Comparison of ENCODE assay signal across 9 cellular contexts in genomic region chr19:18967358-18968146, GRCh38. TPM values are rescaled to one million over a fixed set of nuclear protein-coding genes. Genes with fewer than 3 reads are reported as not detected.
DNase-seq lines count a peak whose midpoint lies in the region; ATAC-seq and TF ChIP-seq lines count a peak whose summit lies in the region.
"Had no signal": no experiment of that assay in that cellular context is flagged by ENCODE, and none has a peak within 500 bp of the region (broad histone marks: within the 10 kb centered on the region; RNA-seq: fewer than 3 reads in every experiment).

No MANE protein-coding gene starts in this region.

- no peak for TF ChIP-seq RAD21 in Ishikawa (IDR thresholded peaks at IDR 0.05; ENCODE audit: low read depth)

- TF ChIP-seq EP300 in Ishikawa (IDR thresholded peaks at IDR 0.05; ENCODE audit: borderline replicate concordance): peak; percentile 14; the same call in 1 of the 2 replicates

- CTCF ChIA-PET in activated CD8-positive, alpha-beta memory T cell treated with anti-CD3 and anti-CD28 coated beads, Interleukin-2, amount 10 ng/mL, durations not matched to agents 7 days and 5 days (lab: Charles Lee): no interaction called here

- DNase-seq in astrocyte of the hippocampus (ENCODE audit: low read depth, low spot score) (peak; percentile 22), right cardiac atrium (peak; percentile 53 to 85 (median 80)), mesothelial cell of epicardium (ENCODE audit: low spot score in 2 of 2, unreplicated experiment in 2 of 2) (no peak)
- DNase-seq in activated CD8-positive, alpha-beta memory T cell treated with anti-CD3 and anti-CD28 coated beads, Interleukin-2, amount 10 ng/mL, durations not matched to agents 7 days and 5 days: no peak
- DNase-seq: activated CD4-positive, alpha-beta T cell treated with anti-CD3 and anti-CD28 coated beads, Interleukin-2, amount 50 U/mL, for 48 hours had no signal

- H3K9me3 ChIP-seq in right cardiac atrium (ENCODE audit: control insufficient read depth, low read length) (no peaks in the 10 kb centered on the region), subcutaneous abdominal adipose tissue (ENCODE audit: control insufficient read depth in 5 of 5, low read length in 5 of 5) (no peaks in the 10 kb centered on the region)

- 34% methylated on average over 11 of the region's 11 CpGs for WGBS in right cardiac atrium

- no peaks in the 10 kb centered on the region for H3K9me3 Mint-ChIP-seq in mesothelial cell of epicardium
- no peaks in the 10 kb centered on the region for H3K9me3 Mint-ChIP-seq in activated CD8-positive, alpha-beta memory T cell treated with anti-CD3 and anti-CD28 coated beads, Interleukin-2, amount 10 ng/mL, durations not matched to agents 7 days and 5 days (ENCODE audit: low read depth)

- TF ChIP-seq CTCF in mesothelial cell of epicardium (IDR thresholded peaks at IDR 0.05; ENCODE audit: unreplicated experiment): no peak

- intact Hi-C loops in right cardiac atrium (cut with DNase I): no loop called here

- no peak overlapping the region for H3K4me3 Mint-ChIP-seq in mesothelial cell of epicardium
- no peak overlapping the region for H3K4me3 Mint-ChIP-seq in activated CD8-positive, alpha-beta memory T cell treated with anti-CD3 and anti-CD28 coated beads, Interleukin-2, amount 10 ng/mL, durations not matched to agents 7 days and 5 days

- H3K36me3 Mint-ChIP-seq in mesothelial cell of epicardium: no peaks in the 10 kb centered on the region
- H3K36me3 Mint-ChIP-seq in activated CD8-positive, alpha-beta memory T cell treated with anti-CD3 and anti-CD28 coated beads, Interleukin-2, amount 10 ng/mL, durations not matched to agents 7 days and 5 days: peaks cover 2% of the 10 kb centered on the region

- H3K4me3 ChIP-seq in right cardiac atrium (ENCODE audit: low read length) (no peak overlapping the region), subcutaneous abdominal adipose tissue (ENCODE audit: low read depth in 1 of 5, low read length in 5 of 5) (peak overlapping the region in 1 of 5 donors; percentile 12)

- H3K4me1 ChIP-seq in right cardiac atrium (ENCODE audit: control insufficient read depth, insufficient read depth, low read length) (no peaks in the 10 kb centered on the region), subcutaneous abdominal adipose tissue (ENCODE audit: control insufficient read depth in 5 of 5, insufficient read depth in 5 of 5, low read length in 5 of 5) (peaks cover 3 to 21% (median 20%) of the 10 kb centered on the region in 5 donors)

- H3K27ac ChIP-seq in right cardiac atrium (ENCODE audit: low read length) (peak overlapping the region; percentile 68), subcutaneous abdominal adipose tissue (ENCODE audit: low read depth, low read length) (peak overlapping the region; percentile 67)

- ATAC-seq in right cardiac atrium: peak; percentile 52 to 75
- no peak for ATAC-seq in GM21381 (IDR thresholded peaks at IDR 0.05; ENCODE audit: unreplicated experiment)
- no peak for ATAC-seq in GM18907 (IDR thresholded peaks at IDR 0.05; ENCODE audit: unreplicated experiment)
- no peak for ATAC-seq in activated CD8-positive, alpha-beta memory T cell treated with anti-CD3 and anti-CD28 coated beads, Interleukin-2, amount 10 ng/mL, durations not matched to agents 7 days and 5 days

- H3K27me3 ChIP-seq in right cardiac atrium (ENCODE audit: control insufficient read depth, insufficient read depth) (no peaks in the 10 kb centered on the region), subcutaneous abdominal adipose tissue (ENCODE audit: control insufficient read depth in 5 of 5, insufficient read depth in 4 of 5, low read length in 5 of 5) (no peaks in the 10 kb centered on the region)

- peak overlapping the region in 2 of 5 donors; percentile 19 to 23 for H3K9ac ChIP-seq in subcutaneous abdominal adipose tissue (ENCODE audit: low read length in 5 of 5)

- peaks cover 4% of the 10 kb centered on the region for H3K4me1 Mint-ChIP-seq in mesothelial cell of epicardium
- peaks cover 6% of the 10 kb centered on the region for H3K4me1 Mint-ChIP-seq in activated CD8-positive, alpha-beta memory T cell treated with anti-CD3 and anti-CD28 coated beads, Interleukin-2, amount 10 ng/mL, durations not matched to agents 7 days and 5 days

- H3K27ac Mint-ChIP-seq in mesothelial cell of epicardium: no peak overlapping the region
- H3K27ac Mint-ChIP-seq in activated CD8-positive, alpha-beta memory T cell treated with anti-CD3 and anti-CD28 coated beads, Interleukin-2, amount 10 ng/mL, durations not matched to agents 7 days and 5 days: no peak overlapping the region

- peaks cover 3% of the 10 kb centered on the region for H3K27me3 Mint-ChIP-seq in mesothelial cell of epicardium (ENCODE audit: low read depth)
- H3K27me3 Mint-ChIP-seq in activated CD8-positive, alpha-beta memory T cell treated with anti-CD3 and anti-CD28 coated beads, Interleukin-2, amount 10 ng/mL, durations not matched to agents 7 days and 5 days: peaks cover 6% of the 10 kb centered on the region

- no peaks in the 10 kb centered on the region for H3K36me3 ChIP-seq in subcutaneous abdominal adipose tissue (ENCODE audit: control insufficient read depth in 5 of 5, insufficient read depth in 5 of 5, low read length in 5 of 5)

TF ChIP-seq in Ishikawa, 13 proteins besides CTCF, POLR2A, EP300 and RAD21:
- TF ChIP-seq ZBTB7A (IDR thresholded peaks at IDR 0.05; ENCODE audit: low read depth): no peak
- TF ChIP-seq MAX (IDR thresholded peaks at IDR 0.05): peak; percentile 77
- no peak for TF ChIP-seq CREB1 (IDR thresholded peaks at IDR 0.05; ENCODE audit: low read depth)
- peak; percentile 89 for TF ChIP-seq TEAD4 (IDR thresholded peaks at IDR 0.05)
- TF ChIP-seq USF1 (IDR thresholded peaks at IDR 0.05): no peak
- TF ChIP-seq REST (IDR thresholded peaks at IDR 0.05; ENCODE audit: low read depth): no peak
- TF ChIP-seq EGR1 (IDR thresholded peaks at IDR 0.05): no peak
- TF ChIP-seq CEBPB (IDR thresholded peaks at IDR 0.05): peak; percentile 57; the same call in 1 of the 2 replicates
- TF ChIP-seq YY1 (IDR thresholded peaks at IDR 0.05; ENCODE audit: low read depth): no peak
- TF ChIP-seq TCF12 (IDR thresholded peaks at IDR 0.05; ENCODE audit: low read depth): no peak
- no peak for TF ChIP-seq TAF1 (IDR thresholded peaks at IDR 0.05; ENCODE audit: low read depth)
- TF ChIP-seq FOXM1 (IDR thresholded peaks at IDR 0.05; ENCODE audit: borderline replicate concordance, low read depth): peak; percentile 73; the same call in 1 of the 2 replicates
- TF ChIP-seq NFIC (IDR thresholded peaks at IDR 0.05): no peak

RNA-seq across cellular contexts. Expression of gene HOMER3, which starts 26.5 kb away (rescaled TPM):
- total RNA-seq in right cardiac atrium: 10 to 100 TPM; 10.2 to 14.9 (median 12.4) TPM
- 26.5 TPM for polyA plus RNA-seq in right cardiac atrium
- total RNA-seq in mesothelial cell of epicardium: 53.7 to 60.4 TPM (median 56.3 TPM) in 3 replicates
- total RNA-seq in activated CD8-positive, alpha-beta memory T cell treated with anti-CD3 and anti-CD28 coated beads, Interleukin-2, amount 10 ng/mL, durations not matched to agents 7 days and 5 days: under 1 TPM in 1 of 2 experiments, not detected in 1; 0.26 TPM

RNA-seq across cellular contexts. Expression of gene DDX49, which starts 48.0 kb away (rescaled TPM):
- total RNA-seq in right cardiac atrium: 10 to 100 TPM; 21.2 to 30.5 (median 27.2) TPM
- 30.7 TPM for polyA plus RNA-seq in right cardiac atrium
- 41.3 to 46.1 TPM (median 45.6 TPM) in 3 replicates for total RNA-seq in mesothelial cell of epicardium
- total RNA-seq in activated CD8-positive, alpha-beta memory T cell treated with anti-CD3 and anti-CD28 coated beads, Interleukin-2, amount 10 ng/mL, durations not matched to agents 7 days and 5 days: 10 to 100 TPM; 48.2 to 56.4 TPM

RNA-seq across cellular contexts. Expression of gene COPE, which starts 48.4 kb away (rescaled TPM):
- 100 to 1,000 TPM; 108 to 157 (median 146) TPM for total RNA-seq in right cardiac atrium
- 180 TPM for polyA plus RNA-seq in right cardiac atrium
- total RNA-seq in mesothelial cell of epicardium: 161 to 174 TPM (median 163 TPM) in 3 replicates
- total RNA-seq in activated CD8-positive, alpha-beta memory T cell treated with anti-CD3 and anti-CD28 coated beads, Interleukin-2, amount 10 ng/mL, durations not matched to agents 7 days and 5 days: 100 to 1,000 TPM; 251 to 264 TPM

Comparison
In these comparisons a context has a peak if more than half of its experiments do, and no peak if none do; other contexts are left out.
1. DNase-seq: peak in astrocyte of the hippocampus (single experiment) and right cardiac atrium (3 of 3); none in mesothelial cell of epicardium (0 of 2) and activated CD8-positive, alpha-beta memory T cell treated with anti-CD3 and anti-CD28 coated beads, Interleukin-2, amount 10 ng/mL, durations not matched to agents 7 days and 5 days (single experiment).
2. ATAC-seq: peak in right cardiac atrium (2 of 2); none in GM21381 (single experiment), GM18907 (single experiment) and activated CD8-positive, alpha-beta memory T cell treated with anti-CD3 and anti-CD28 coated beads, Interleukin-2, amount 10 ng/mL, durations not matched to agents 7 days and 5 days (single experiment).
3. RNA of gene HOMER3, which starts 26.5 kb away (total RNA-seq): 53.7 to 60.4 TPM in mesothelial cell of epicardium and 10.2 to 14.9 TPM in right cardiac atrium; 0.26 TPM in activated CD8-positive, alpha-beta memory T cell treated with anti-CD3 and anti-CD28 coated beads, Interleukin-2, amount 10 ng/mL, durations not matched to agents 7 days and 5 days; every median in the first group is over 4 times any median in the second.